Comparison of ENCODE assay signal across 17 cellular contexts in the genomic region with DNA sequence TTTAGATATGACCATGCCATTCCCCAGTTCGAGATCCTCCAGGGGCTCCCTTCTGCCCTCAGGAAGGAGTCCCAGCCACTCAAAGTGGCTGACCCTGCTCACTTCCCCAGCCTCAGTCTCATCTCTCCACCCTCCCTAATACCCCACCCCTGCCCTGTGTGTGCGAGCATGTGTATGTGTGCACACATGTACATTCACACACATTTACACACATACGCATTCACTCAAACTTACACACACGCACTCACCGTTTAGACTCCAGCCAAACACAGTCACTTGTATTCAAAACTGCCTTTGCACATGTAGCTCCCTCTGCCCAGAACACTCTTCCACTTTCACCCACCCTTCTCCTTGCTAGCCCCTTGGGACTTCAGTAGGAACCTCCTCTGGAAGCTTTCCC. TPM values are rescaled to one million over a fixed set of nuclear protein-coding genes. Genes with fewer than 3 reads are reported as not detected.
DNase-seq lines count a peak whose midpoint lies in the region; ATAC-seq and TF ChIP-seq lines count a peak whose summit lies in the region.
"Had no signal": no experiment of that assay in that cellular context is flagged by ENCODE, and none has a peak within 500 bp of the region (broad histone marks: within the 10 kb centered on the region; RNA-seq: fewer than 3 reads in every experiment).

No MANE protein-coding gene starts in this region.

- H2AFZ ChIP-seq in HCT116 (ENCODE audit: low read depth, low read length, poor library complexity, severe bottlenecking) (no peak overlapping the region), SK-N-SH (ENCODE audit: low read depth) (no peak overlapping the region)
- H2AFZ ChIP-seq: GM23248 had no signal

- H3K4me2 ChIP-seq in HCT116 (ENCODE audit: low read length) (0 out of 2 replicates have a peak overlapping the region, but pooled peaks have one; percentile 49), SK-N-SH (no peak overlapping the region)

- RAD21 ChIA-PET in HCT116 (lab: Charles Lee; ENCODE audit: low non-redundant PET in 1 of 2, low total read pairs in 2 of 2, uncharacterized antibody in 2 of 2, unreplicated experiment in 2 of 2), result no interaction called here

- H3K36me3 Mint-ChIP-seq in T-helper 1 cell treated with Interleukin-12 subunit alpha and Interleukin-12 subunit beta and Interleukin-4 antibody, amounts not matched to agents 30 μg/mL and 1 μg/mL, for 36 hours (ENCODE audit: low read depth), result no peaks in the 10 kb centered on the region
- no peaks in the 10 kb centered on the region for H3K36me3 Mint-ChIP-seq in activated naive CD8-positive, alpha-beta T cell treated with anti-CD3 and anti-CD28 coated beads for 36 hours
- H3K36me3 Mint-ChIP-seq in endothelial cell (ENCODE audit: low read depth, unreplicated experiment), result peaks cover 10% of the 10 kb centered on the region
- H3K36me3 Mint-ChIP-seq: CD14-positive monocyte; CD8-positive, alpha-beta memory T cell had no signal

- TF ChIP-seq EP300 in SK-N-SH (IDR thresholded peaks at IDR 0.05; ENCODE audit: borderline replicate concordance in 1 of 2, low read depth in 1 of 2, low read length in 1 of 2), result no peak

- H4K20me1 ChIP-seq in HCT116 (ENCODE audit: insufficient read depth) (no peaks in the 10 kb centered on the region), SK-N-SH (ENCODE audit: insufficient read depth) (no peaks in the 10 kb centered on the region)

- CTCF ChIA-PET in HCT116 (lab: Charles Lee), result no interaction called here
- CTCF ChIA-PET in SK-N-SH (lab: Yijun Ruan, JAX), result no interaction called here

- H3K9me3 Mint-ChIP-seq in T-helper 1 cell treated with Interleukin-12 subunit alpha and Interleukin-12 subunit beta and Interleukin-4 antibody, amounts not matched to agents 30 μg/mL and 1 μg/mL, for 36 hours, result no peaks in the 10 kb centered on the region
- no peaks in the 10 kb centered on the region for H3K9me3 Mint-ChIP-seq in activated naive CD8-positive, alpha-beta T cell treated with anti-CD3 and anti-CD28 coated beads for 36 hours
- no peaks in the 10 kb centered on the region for H3K9me3 Mint-ChIP-seq in endothelial cell (ENCODE audit: unreplicated experiment)
- H3K9me3 Mint-ChIP-seq: CD8-positive, alpha-beta memory T cell had no signal

- H3F3A ChIP-seq in SK-N-SH (replicated peaks; ENCODE audit: insufficient read depth), result no peaks in the 10 kb centered on the region

- intact Hi-C loops in HCT116 (cut with micrococcal nuclease), result no loop called here

- peaks cover 20% of the 10 kb centered on the region for H3K4me1 Mint-ChIP-seq in T-helper 1 cell treated with Interleukin-12 subunit alpha and Interleukin-12 subunit beta and Interleukin-4 antibody, amounts not matched to agents 30 μg/mL and 1 μg/mL, for 36 hours (ENCODE audit: low read depth)
- H3K4me1 Mint-ChIP-seq in activated naive CD8-positive, alpha-beta T cell treated with anti-CD3 and anti-CD28 coated beads for 36 hours, result peaks cover 20% of the 10 kb centered on the region
- no peaks in the 10 kb centered on the region for H3K4me1 Mint-ChIP-seq in endothelial cell (ENCODE audit: unreplicated experiment)
- H3K4me1 Mint-ChIP-seq: CD14-positive monocyte; CD8-positive, alpha-beta memory T cell had no signal

- no peaks in the 10 kb centered on the region for H3K9me2 ChIP-seq in HCT116 (ENCODE audit: insufficient read depth)
- H3K9me2 ChIP-seq in SK-N-SH, result no peaks in the 10 kb centered on the region

- H3K36me3 ChIP-seq in HCT116 (ENCODE audit: control insufficient read depth in 1 of 2, insufficient read depth in 2 of 2, low read length in 2 of 2) (no peaks in the 10 kb centered on the region), SK-N-SH (replicated peaks in 1 of 2; ENCODE audit: control insufficient read depth in 1 of 2, insufficient read depth in 2 of 2, low read length in 1 of 2) (no peaks in the 10 kb centered on the region)

- DNase-seq in T-helper 1 cell (no peak), HCT116 (ENCODE audit: low read depth, low spot score) (no peak), endothelial cell (ENCODE audit: low spot score) (no peak), NCI-H1694 (lab: John Stamatoyannopoulos, UW) (no peak), SK-N-SH (no peak)
- no peak for DNase-seq in activated naive CD8-positive, alpha-beta T cell treated with anti-CD3 and anti-CD28 coated beads for 36 hours
- DNase-seq: CD8-positive, alpha-beta memory T cell; DMS53; GF-D8; GM23248; IMR-90 had no signal

- no peaks in the 10 kb centered on the region for H3K9me3 ChIP-seq in HCT116 (ENCODE audit: control insufficient read depth in 1 of 2, insufficient read depth in 1 of 2, low read depth in 1 of 2, low read length in 2 of 2)
- H3K9me3 ChIP-seq in SK-N-SH, result no peaks in the 10 kb centered on the region

- BruUV-seq in HCT116 (replicated peaks; lab: Mats Ljungman, UMichigan), result no TSS peak

- TF ChIP-seq RAD21 in HCT116 (IDR thresholded peaks at IDR 0.05; ENCODE audit: low read depth), result no peak
- TF ChIP-seq RAD21 in SK-N-SH (IDR thresholded peaks at IDR 0.05; ENCODE audit: low read length), result no peak

- H3K4me3 ChIP-seq in HCT116 (replicated peaks in 1 of 2; ENCODE audit: low read depth in 1 of 2, low read length in 2 of 2), result no peak overlapping the region
- no peak overlapping the region for H3K4me3 ChIP-seq in SK-N-SH (ENCODE audit: low read depth in 2 of 2, low read length in 1 of 2)
- H3K4me3 ChIP-seq: GM23248 had no signal

- TF ChIP-seq POLR2A in HCT116 (IDR thresholded peaks at IDR 0.05; ENCODE audit: borderline replicate concordance, extremely low read depth, insufficient read depth, insufficient read length), result no peak

- ATAC-seq in HCT116, result no peak
- no peak for ATAC-seq in GM19397 (IDR thresholded peaks at IDR 0.05; ENCODE audit: unreplicated experiment)

- H3K4me3 Mint-ChIP-seq in T-helper 1 cell treated with Interleukin-12 subunit alpha and Interleukin-12 subunit beta and Interleukin-4 antibody, amounts not matched to agents 30 μg/mL and 1 μg/mL, for 36 hours, result no peak overlapping the region
- H3K4me3 Mint-ChIP-seq in activated naive CD8-positive, alpha-beta T cell treated with anti-CD3 and anti-CD28 coated beads for 36 hours, result no peak overlapping the region
- H3K4me3 Mint-ChIP-seq in endothelial cell (ENCODE audit: unreplicated experiment), result peak overlapping the region; percentile 11
- H3K4me3 Mint-ChIP-seq: CD14-positive monocyte had no signal

- H3K27ac Mint-ChIP-seq in T-helper 1 cell treated with Interleukin-12 subunit alpha and Interleukin-12 subunit beta and Interleukin-4 antibody, amounts not matched to agents 30 μg/mL and 1 μg/mL, for 36 hours, result peak overlapping the region; percentile 34
- H3K27ac Mint-ChIP-seq in activated naive CD8-positive, alpha-beta T cell treated with anti-CD3 and anti-CD28 coated beads for 36 hours, result peak overlapping the region; percentile 7
- no peak overlapping the region for H3K27ac Mint-ChIP-seq in endothelial cell (ENCODE audit: unreplicated experiment)

- no peaks in the 10 kb centered on the region for H3K27me3 ChIP-seq in HCT116 (ENCODE audit: insufficient read depth, low read length)
- H3K27me3 ChIP-seq in SK-N-SH (ENCODE audit: insufficient read depth), result peaks cover under 1% of the 10 kb centered on the region; the same call in 1 of the 2 replicates

- H3K27me3 Mint-ChIP-seq in T-helper 1 cell treated with Interleukin-12 subunit alpha and Interleukin-12 subunit beta and Interleukin-4 antibody, amounts not matched to agents 30 μg/mL and 1 μg/mL, for 36 hours (ENCODE audit: low read depth), result no peaks in the 10 kb centered on the region
- no peaks in the 10 kb centered on the region for H3K27me3 Mint-ChIP-seq in activated naive CD8-positive, alpha-beta T cell treated with anti-CD3 and anti-CD28 coated beads for 36 hours
- H3K27me3 Mint-ChIP-seq in endothelial cell (ENCODE audit: unreplicated experiment), result peaks cover 7% of the 10 kb centered on the region
- H3K27me3 Mint-ChIP-seq: CD8-positive, alpha-beta memory T cell had no signal

- TF ChIP-seq CTCF in HCT116 (IDR thresholded peaks at IDR 0.05 in 2 of 3, conservative IDR thresholded peaks at IDR 0.05 in 1 of 3; ENCODE audit: borderline replicate concordance in 1 of 3, insufficient read depth in 1 of 3, low read depth in 2 of 3, low read length in 2 of 3) (no peak), endothelial cell (IDR thresholded peaks at IDR 0.05; ENCODE audit: unreplicated experiment) (no peak), SK-N-SH (IDR thresholded peaks at IDR 0.05) (no peak)

- no peak overlapping the region for H3K9ac ChIP-seq in HCT116 (ENCODE audit: low read length)
- H3K9ac ChIP-seq in SK-N-SH, result no peak overlapping the region
- H3K9ac ChIP-seq: GM23248 had no signal

- POLR2A ChIA-PET in HCT116 (lab: Charles Lee), result no interaction called here
- POLR2A ChIA-PET in SK-N-SH (lab: Yijun Ruan, JAX), result no interaction called here

- H3K27ac ChIP-seq in HCT116 (ENCODE audit: low read depth, low read length) (no peak overlapping the region), SK-N-SH (ENCODE audit: low read depth in 2 of 2, low read length in 1 of 2) (no peak overlapping the region)
- H3K27ac ChIP-seq: 22Rv1, GM23248 had no signal

- H3K79me2 ChIP-seq in HCT116 (ENCODE audit: insufficient read depth, low read length), result no peaks in the 10 kb centered on the region
- H3K79me2 ChIP-seq in SK-N-SH (ENCODE audit: insufficient read depth), result no peaks in the 10 kb centered on the region

- 80% methylated on average over 5 of the region's 5 CpGs for WGBS in SK-N-SH (ENCODE audit: low lambda C conversion rate)

- H3K4me1 ChIP-seq in HCT116 (ENCODE audit: control insufficient read depth in 1 of 2, insufficient read depth in 2 of 2, low read length in 2 of 2) (peaks cover 6 to 15% of the 10 kb centered on the region in 2 experiments), SK-N-SH (ENCODE audit: control insufficient read depth in 1 of 2, insufficient read depth in 2 of 2, low read depth in 1 of 2, low read length in 1 of 2) (no peaks in the 10 kb centered on the region)

TF ChIP-seq in HCT116, 20 proteins besides CTCF, POLR2A, EP300 and RAD21 (continues in another document):
- TF ChIP-seq YY1 (IDR thresholded peaks at IDR 0.05; ENCODE audit: extremely low read depth, insufficient replicate concordance, low read depth, low read length), result no peak

TF ChIP-seq in SK-N-SH, 30 proteins besides CTCF, POLR2A, EP300 and RAD21 (continues in another document):
- TF ChIP-seq SIN3A (IDR thresholded peaks at IDR 0.05; ENCODE audit: borderline replicate concordance, low read depth, low read length), result no peak

RNA-seq across cellular contexts. Expression of a gene that starts 11.4 kb away (rescaled TPM):
- not detected for total RNA-seq in HCT116 (2021; ENCODE audit: unreplicated experiment)
- polyA plus RNA-seq in HCT116 (2012), result not detected in 2 replicates
- not detected for total RNA-seq in activated naive CD8-positive, alpha-beta T cell treated with anti-CD3 and anti-CD28 coated beads for 36 hours
- total RNA-seq in endothelial cell (ENCODE audit: unreplicated experiment), result not detected
- not detected in 2 replicates for polyA plus RNA-seq in SK-N-SH (2012; rRNA removed)
- polyA plus RNA-seq in SK-N-SH (2012; cell fraction: cytosol; rRNA removed), result not detected in 2 replicates
- not detected in 2 replicates for polyA plus RNA-seq in SK-N-SH (2012; cell fraction: nucleus; rRNA removed)
- total RNA-seq: A673; CD8-positive, alpha-beta memory T cell; GM23248; IMR-90 had no signal
- polyA plus RNA-seq: BJ; CD14-positive monocyte; CD8-positive, alpha-beta memory T cell; GM23248; IMR-90 had no signal

RNA-seq across cellular contexts. Expression of a gene that starts 37.1 kb away (rescaled TPM):
- total RNA-seq in HCT116 (2021; ENCODE audit: unreplicated experiment) (28.0 TPM), endothelial cell (ENCODE audit: unreplicated experiment) (64.9 TPM)
- polyA plus RNA-seq in HCT116 (2012), result 27.3 and 27.6 TPM in 2 replicates
- 10 to 100 TPM; 23.5 to 23.6 TPM for total RNA-seq in activated naive CD8-positive, alpha-beta T cell treated with anti-CD3 and anti-CD28 coated beads for 36 hours
- polyA plus RNA-seq in SK-N-SH (2012; rRNA removed), result 16.9 and 17.5 TPM in 2 replicates
- polyA plus RNA-seq in SK-N-SH (2012; cell fraction: cytosol; rRNA removed), result 11.1 and 14.4 TPM in 2 replicates
- 9.6 and 11.1 TPM in 2 replicates for polyA plus RNA-seq in SK-N-SH (2012; cell fraction: nucleus; rRNA removed)
